ENCODE assay signal across 8 cellular contexts in genomic region chr22:49936018-49936972, GRCh38. TPM values are rescaled to one million over a fixed set of nuclear protein-coding genes. Genes with fewer than 3 reads are reported as not detected.
A peak's percentile ranks its signal among the peaks of the same experiment; 100 is the strongest.
DNase-seq lines count a peak whose midpoint lies in the region; ATAC-seq and TF ChIP-seq lines count a peak whose summit lies in the region.

No MANE protein-coding gene starts in this region.

- H3K27ac Mint-ChIP-seq in activated naive CD4-positive, alpha-beta T cell treated with anti-CD3 and anti-CD28 coated beads for 36 hours = peak overlapping the region; percentile 90
- H3K27ac Mint-ChIP-seq in glutamatergic neuron (ENCODE audit: unreplicated experiment) = no peak overlapping the region

- H3K36me3 Mint-ChIP-seq in activated naive CD4-positive, alpha-beta T cell treated with anti-CD3 and anti-CD28 coated beads for 36 hours (ENCODE audit: low read depth) = peaks cover 6% of the 10 kb centered on the region
- no peaks in the 10 kb centered on the region for H3K36me3 Mint-ChIP-seq in glutamatergic neuron (ENCODE audit: unreplicated experiment)

- no peaks in the 10 kb centered on the region for H3K36me3 ChIP-seq in SJSA1
- no peaks in the 10 kb centered on the region for H3K36me3 ChIP-seq in ovary
- no peaks in the 10 kb centered on the region for H3K36me3 ChIP-seq in tibial artery

- ATAC-seq in GM21367 (IDR thresholded peaks at IDR 0.05; ENCODE audit: unreplicated experiment) = peak; percentile 54

- peak; percentile 39 for TF ChIP-seq POLR2A in ovary (IDR thresholded peaks at IDR 0.05)

- CTCF ChIA-PET in activated naive CD4-positive, alpha-beta T cell treated with anti-CD3 and anti-CD28 coated beads for 36 hours (lab: Charles Lee) = interaction anchor here (0.6 to 1.2 kb wide), 3 partner anchors 11 to 94 kb away, joined by 3 to 7 read pairs (median 3); no protein-coding TSS in a partner anchor

- intact Hi-C loops in activated naive CD4-positive, alpha-beta T cell treated with anti-CD3 and anti-CD28 coated beads for 36 hours (cut with micrococcal nuclease) = loop anchor here (1.0 to 2.0 kb wide), 4 partner anchors 26 to 255 kb away; no protein-coding TSS in a partner anchor
- intact Hi-C loops in ovary (cut with DNase I) = loop anchor here in 1 of 4 donors (5.0 kb wide), 1 partner anchor 36 kb away; no protein-coding TSS in a partner anchor
- intact Hi-C loops in tibial artery (cut with DNase I; ENCODE audit: low total_unique reads) = no loop called here

- H3K4me3 ChIP-seq in SJSA1 (peak overlapping the region; percentile 28), ovary (peak overlapping the region; percentile 42), tibial artery (peak overlapping the region; percentile 55 to 63)

- H3K27me3 Mint-ChIP-seq in activated naive CD4-positive, alpha-beta T cell treated with anti-CD3 and anti-CD28 coated beads for 36 hours (ENCODE audit: low read depth) = no peaks in the 10 kb centered on the region
- no peaks in the 10 kb centered on the region for H3K27me3 Mint-ChIP-seq in glutamatergic neuron (ENCODE audit: unreplicated experiment)

- no peaks in the 10 kb centered on the region for H3K9me3 Mint-ChIP-seq in activated naive CD4-positive, alpha-beta T cell treated with anti-CD3 and anti-CD28 coated beads for 36 hours
- peaks cover 2% of the 10 kb centered on the region for H3K9me3 Mint-ChIP-seq in glutamatergic neuron (ENCODE audit: unreplicated experiment)

- peak; percentile 74 for DNase-seq in COR-L47 (lab: John Stamatoyannopoulos, UW)
- DNase-seq in HS-5 (ENCODE audit: low read depth) = peak; percentile 48
- peak; percentile 36 to 77 for DNase-seq in SJSA1 (ENCODE audit: low read depth in 1 of 2, low spot score in 2 of 2)
- peak; percentile 99 for DNase-seq in activated naive CD4-positive, alpha-beta T cell treated with anti-CD3 and anti-CD28 coated beads for 36 hours
- DNase-seq in glutamatergic neuron = peak; percentile 82
- DNase-seq in ovary = peak; percentile 94 to 96 (median 96)
- DNase-seq in tibial artery = peak; percentile 92 to 95

- TF ChIP-seq CTCF in glutamatergic neuron (IDR thresholded peaks at IDR 0.05; ENCODE audit: partially characterized antibody, unreplicated experiment) (no peak), ovary (IDR thresholded peaks at IDR 0.05) (no peak), tibial artery (IDR thresholded peaks at IDR 0.05) (no peak)

- 3 to 7% (median 3%) methylated on average over 22 to 52 of the region's 52 CpGs for WGBS in ovary, 3 donors

- peaks cover 33% of the 10 kb centered on the region for H3K4me1 Mint-ChIP-seq in activated naive CD4-positive, alpha-beta T cell treated with anti-CD3 and anti-CD28 coated beads for 36 hours (ENCODE audit: low read depth)
- peaks cover 7% of the 10 kb centered on the region for H3K4me1 Mint-ChIP-seq in glutamatergic neuron (ENCODE audit: low read depth, unreplicated experiment)

- H3K27ac ChIP-seq in SJSA1 = no peak overlapping the region; the same call in 1 of the 2 replicates
- peak overlapping the region; percentile 58 to 95 for H3K27ac ChIP-seq in ovary
- peak overlapping the region; percentile 83 to 90 for H3K27ac ChIP-seq in tibial artery

- H3K4me1 ChIP-seq in SJSA1 (replicated peaks) (peaks cover 19% of the 10 kb centered on the region), ovary (ENCODE audit: insufficient read depth) (peaks cover 15% of the 10 kb centered on the region), tibial artery (peaks cover 10 to 53% (median 44%) of the 10 kb centered on the region in 4 donors)

- peak; percentile 71 for TF ChIP-seq EP300 in ovary (IDR thresholded peaks at IDR 0.05)

- H3K9me3 ChIP-seq in SJSA1 (replicated peaks) (no peaks in the 10 kb centered on the region), ovary (no peaks in the 10 kb centered on the region), tibial artery (no peaks in the 10 kb centered on the region)

- H3K27me3 ChIP-seq in SJSA1 (replicated peaks) (no peaks in the 10 kb centered on the region), ovary (no peaks in the 10 kb centered on the region), tibial artery (no peaks in the 10 kb centered on the region)

- H3K4me3 Mint-ChIP-seq in activated naive CD4-positive, alpha-beta T cell treated with anti-CD3 and anti-CD28 coated beads for 36 hours = peak overlapping the region; percentile 57
- peak overlapping the region; percentile 55 for H3K4me3 Mint-ChIP-seq in glutamatergic neuron (ENCODE audit: unreplicated experiment)

RNA-seq across cellular contexts. Expression of gene CRELD2, which starts 17.9 kb away (rescaled TPM):
- total RNA-seq in SJSA1 (2014; rRNA removed; shearing (Covaris generic)) = 88.0 and 145 TPM in 2 replicates
- 10 to 100 TPM; 15.3 to 16.2 TPM for total RNA-seq in activated naive CD4-positive, alpha-beta T cell treated with anti-CD3 and anti-CD28 coated beads for 36 hours
- 24.9 TPM for total RNA-seq in glutamatergic neuron (ENCODE audit: unreplicated experiment)
- total RNA-seq in ovary = 10 to 100 TPM; 12.9 to 53.4 (median 27.8) TPM
- polyA plus RNA-seq in ovary = 10 to 100 TPM in 1 of 2 donors, 1 to 10 TPM in 1; 9.5 to 21.4 TPM

RNA-seq across cellular contexts. Expression of gene ALG12, which starts 18.1 kb away (rescaled TPM):
- total RNA-seq in SJSA1 (2014; rRNA removed; shearing (Covaris generic)) = 10.6 and 19.6 TPM in 2 replicates
- total RNA-seq in activated naive CD4-positive, alpha-beta T cell treated with anti-CD3 and anti-CD28 coated beads for 36 hours = 1 to 10 TPM; 7.4 to 9.6 TPM
- total RNA-seq in glutamatergic neuron (ENCODE audit: unreplicated experiment) (14.7 TPM), ovary (10 to 100 TPM; 10.5 to 19.2 (median 15.5) TPM)
- 10 to 100 TPM in 1 of 2 donors, 1 to 10 TPM in 1; 3.5 to 10.3 TPM for polyA plus RNA-seq in ovary

RNA-seq across cellular contexts. Expression of gene PIM3, which starts 24.3 kb away (rescaled TPM):
- 53.0 and 55.8 TPM in 2 replicates for total RNA-seq in SJSA1 (2014; rRNA removed; shearing (Covaris generic))
- 100 to 1,000 TPM; 202 to 210 TPM for total RNA-seq in activated naive CD4-positive, alpha-beta T cell treated with anti-CD3 and anti-CD28 coated beads for 36 hours
- total RNA-seq in glutamatergic neuron (ENCODE audit: unreplicated experiment) (32.3 TPM), ovary (100 to 1,000 TPM in 1 of 7 donors, 10 to 100 TPM in 6; 29.7 to 291 (median 45.3) TPM)
- 10 to 100 TPM in 1 of 2 donors, 1 to 10 TPM in 1; 7.3 to 34.1 TPM for polyA plus RNA-seq in ovary

Comparison
In these comparisons a context has a peak if more than half of its experiments do, and no peak if none do; other contexts are left out.
1. DNase-seq: peak in every context shown above with its lines; median percentile 99 in activated naive CD4-positive, alpha-beta T cell treated with anti-CD3 and anti-CD28 coated beads for 36 hours; 96 in ovary; 94 in tibial artery; 82 in glutamatergic neuron; 74 in COR-L47; 56 in SJSA1; 48 in HS-5.